Comparison of ENCODE assay signal across 8 cellular contexts in genomic region chr16:50741225-50741807, GRCh38. TPM values are rescaled to one million over a fixed set of nuclear protein-coding genes. Genes with fewer than 3 reads are reported as not detected.
A peak's percentile ranks its signal among the peaks of the same experiment; 100 is the strongest.
DNase-seq lines count a peak whose midpoint lies in the region; ATAC-seq, FAIRE-seq and TF ChIP-seq lines count a peak whose summit lies in the region.

No MANE protein-coding gene starts in this region.

- no peaks in the 10 kb centered on the region for H3K9me3 Mint-ChIP-seq in Caco-2 (ENCODE audit: unreplicated experiment)

- H3K36me3 ChIP-seq in Caco-2 (ENCODE audit: control insufficient read depth, insufficient read depth, low read length) (no peaks in the 10 kb centered on the region), adrenal gland (replicated peaks in 1 of 2) (no peaks in the 10 kb centered on the region), thymus (ENCODE audit: control insufficient read depth, insufficient read depth) (no peaks in the 10 kb centered on the region)

- FAIRE-seq in H54 (lab: Jason Lieb, UNC), result no peak

- peak; percentile 90 for ATAC-seq in HG02642 (IDR thresholded peaks at IDR 0.05; ENCODE audit: poor library complexity, unreplicated experiment)
- ATAC-seq in GM18520 (IDR thresholded peaks at IDR 0.05; ENCODE audit: unreplicated experiment), result no peak

- no TSS peak for BruUV-seq in Caco-2 (replicated peaks; lab: Mats Ljungman, UMichigan)

- H3K4me3 ChIP-seq in Caco-2 (ENCODE audit: low read depth, low read length) (peak overlapping the region; percentile 24), adrenal gland (peak overlapping the region in 2 of 4 donors; percentile 10 to 46), thymus (ENCODE audit: low read length) (peak overlapping the region; percentile 88)

- CTCF ChIA-PET in Caco-2 (lab: Charles Lee), result interaction anchor here (0.7 to 1.4 kb wide), 10 partner anchors 21 to 716 kb away, joined by 3 to 47 read pairs (median 4); partner anchors contain the start of gene CNEP1R1

- DNase-seq in Caco-2 (peak in 1 of 2 experiments; percentile 9), adrenal gland (peak in 6 of 7 donors; percentile 19 to 63 (median 34)), DMS79 treated with DMSO at 0.1 percent for 48 hours (lab: John Stamatoyannopoulos, UW) (no peak), H54 (ENCODE audit: insufficient read length, low spot score) (no peak)

- 4 to 9% (median 5%) methylated on average over 13 to 24 of the region's 24 CpGs for WGBS in adrenal gland, 4 donors
- 21% methylated on average over 24 of the region's 24 CpGs for WGBS in thymus

- H3K9me3 ChIP-seq in Caco-2 (no peaks in the 10 kb centered on the region), adrenal gland (replicated peaks in 1 of 3) (no peaks in the 10 kb centered on the region), thymus (ENCODE audit: control insufficient read depth) (no peaks in the 10 kb centered on the region)

- peak overlapping the region; percentile 78 for H3K4me3 Mint-ChIP-seq in Caco-2 (ENCODE audit: unreplicated experiment)

- no peak for TF ChIP-seq CTCF in Caco-2 (IDR thresholded peaks at IDR 0.05; ENCODE audit: insufficient read depth in 1 of 2, low read depth in 1 of 2, low read length in 1 of 2, severe bottlenecking in 1 of 2, unreplicated experiment in 1 of 2)
- TF ChIP-seq CTCF in adrenal gland (IDR thresholded peaks at IDR 0.05), result no peak

- intact Hi-C loops in Caco-2 (cut with micrococcal nuclease; ENCODE audit: unreplicated experiment), result loop anchor here (1.0 to 10.0 kb wide), 5 partner anchors 22 to 417 kb away; partner anchors contain the start of gene NKD1
- intact Hi-C loops in adrenal gland (cut with DNase I), result no loop called here

- H3K27ac ChIP-seq in adrenal gland (peak overlapping the region in 3 of 5 donors; percentile 2 to 76 (median 51)), layer of hippocampus (ENCODE audit: low read depth, low read length) (peak overlapping the region; percentile 64), thymus (ENCODE audit: low read depth) (peak overlapping the region; percentile 78)

- H3K4me1 Mint-ChIP-seq in Caco-2 (ENCODE audit: low read depth, unreplicated experiment), result no peaks in the 10 kb centered on the region

- H3K27me3 Mint-ChIP-seq in Caco-2 (ENCODE audit: insufficient read depth, unreplicated experiment), result peaks cover 10% of the 10 kb centered on the region

- POLR2A ChIA-PET in Caco-2 (lab: Charles Lee), result interaction anchor here (0.8 kb wide), 1 partner anchor 65 kb away, joined by 3 read pairs; no protein-coding TSS in a partner anchor

- H3K27me3 ChIP-seq in Caco-2 (replicated peaks; ENCODE audit: control insufficient read depth, insufficient read depth, low read length) (peaks cover 1% of the 10 kb centered on the region; the same call in 1 of the 2 replicates), adrenal gland (no peaks in the 10 kb centered on the region), layer of hippocampus (ENCODE audit: control insufficient read depth, insufficient read depth, low read length) (no peaks in the 10 kb centered on the region), thymus (ENCODE audit: control insufficient read depth, insufficient read depth) (no peaks in the 10 kb centered on the region)

- no peak for TF ChIP-seq POLR2A in adrenal gland (IDR thresholded peaks at IDR 0.05)
- TF ChIP-seq POLR2A in H54 (IDR thresholded peaks at IDR 0.05; ENCODE audit: low read depth, low read length), result no peak

- peaks cover 10% of the 10 kb centered on the region for H3K36me3 Mint-ChIP-seq in Caco-2 (ENCODE audit: insufficient read depth, unreplicated experiment)

- H3K27ac Mint-ChIP-seq in Caco-2 (ENCODE audit: unreplicated experiment), result no peak overlapping the region

- H3K4me1 ChIP-seq in Caco-2 (no peaks in the 10 kb centered on the region; the same call in 1 of the 2 replicates), adrenal gland (replicated peaks in 1 of 2) (peaks cover 16 to 36% of the 10 kb centered on the region in 2 donors), thymus (ENCODE audit: control insufficient read depth, insufficient read depth, low read length) (peaks cover 9% of the 10 kb centered on the region)

RNA-seq across cellular contexts. Expression of gene CYLD, which starts 0.6 kb away (rescaled TPM):
- total RNA-seq in Caco-2 (2022) (9.8 and 13.1 TPM in 2 replicates), adrenal gland (10 to 100 TPM; 33.9 to 74.4 (median 49.5) TPM)
- polyA plus RNA-seq in adrenal gland (10 to 100 TPM; 17.5 to 78.3 (median 31.8) TPM), thymus (30.0 TPM)

RNA-seq across cellular contexts. Expression of gene NOD2, which starts 47.9 kb away (rescaled TPM):
- total RNA-seq in Caco-2 (2022) (0.23 and 0.51 TPM in 2 replicates), adrenal gland (1 to 10 TPM in 5 of 8 donors, under 1 TPM in 3; 0.12 to 3.7 (median 1.5) TPM)
- polyA plus RNA-seq in adrenal gland (1 to 10 TPM in 1 of 3 donors, under 1 TPM in 2; 0.18 to 1.5 (median 0.57) TPM), thymus (1.9 TPM)

Comparison
In these comparisons a context has a peak if more than half of its experiments do, and no peak if none do; other contexts are left out.
1. DNase-seq: peak in adrenal gland (6 of 7); none in DMS79 treated with DMSO at 0.1 percent for 48 hours (single experiment) and H54 (single experiment).
2. Peak in every context shown above with its lines, with median percentiles within 50 percentile points of each other: H3K27ac ChIP-seq.